ENCODE assay signal across 9 cellular contexts in genomic region chr12:11730299-11731041, GRCh38.
DNase-seq lines count a peak whose midpoint lies in the region; ATAC-seq and TF ChIP-seq lines count a peak whose summit lies in the region.
"Had no signal": no experiment of that assay in that cellular context is flagged by ENCODE, and none has a peak within 500 bp of the region (broad histone marks: within the 10 kb centered on the region; RNA-seq: fewer than 3 reads in every experiment).

No MANE protein-coding gene starts in this region.

- intact Hi-C loops in left lung (cut with DNase I) (no loop called here), dorsolateral prefrontal cortex (cut with DNase I) (no loop called here)

- H3K27ac ChIP-seq in OCI-LY3 (ENCODE audit: low read length) (peak overlapping the region; percentile 94), left lung (peak overlapping the region; percentile 54 to 66), dorsolateral prefrontal cortex (peak overlapping the region in 3 of 59 donors; percentile 4 to 39 (median 17))
- H3K27ac ChIP-seq: cardiac muscle cell had no signal

- TF ChIP-seq CTCF in OCI-LY3 (IDR thresholded peaks at IDR 0.05; ENCODE audit: low read depth, low read length) (no peak), left lung (IDR thresholded peaks at IDR 0.05) (no peak), dorsolateral prefrontal cortex (IDR thresholded peaks at IDR 0.05 in 54 of 56, conservative IDR thresholded peaks at IDR 0.05 in 2 of 56; ENCODE audit: low read depth in 1 of 56, partially characterized antibody in 56 of 56) (no peak)

- H3K9me3 ChIP-seq in OCI-LY3 (ENCODE audit: insufficient read depth, low read length) (no peaks in the 10 kb centered on the region), left lung (no peaks in the 10 kb centered on the region)

- no peak overlapping the region for H2AFZ ChIP-seq in OCI-LY3 (ENCODE audit: low read depth, low read length)

- H3K9ac ChIP-seq in OCI-LY3 (ENCODE audit: low read length), result peak overlapping the region; percentile 92

- peak; percentile 41 for ATAC-seq in GM21717 (IDR thresholded peaks at IDR 0.05; ENCODE audit: unreplicated experiment)
- ATAC-seq in left lung, result peak; percentile 88
- no peak for ATAC-seq in GM21360 (IDR thresholded peaks at IDR 0.05; ENCODE audit: unreplicated experiment)

- peak overlapping the region; percentile 84 for H3K4me2 ChIP-seq in OCI-LY3 (ENCODE audit: low read length)

- H3K27me3 ChIP-seq in OCI-LY3 (ENCODE audit: low read depth, low read length), result no peaks in the 10 kb centered on the region
- no peaks in the 10 kb centered on the region for H3K27me3 ChIP-seq in left lung
- no peaks in the 10 kb centered on the region for H3K27me3 ChIP-seq in dorsolateral prefrontal cortex
- H3K27me3 ChIP-seq: cardiac muscle cell had no signal

- H3K4me3 ChIP-seq in OCI-LY3 (ENCODE audit: low read length), result peak overlapping the region; percentile 67
- H3K4me3 ChIP-seq in left lung, result no peak overlapping the region
- H3K4me3 ChIP-seq in dorsolateral prefrontal cortex, result no peak overlapping the region
- H3K4me3 ChIP-seq: cardiac muscle cell had no signal

- H3K4me1 ChIP-seq in OCI-LY3 (ENCODE audit: low read length) (peaks cover 99% of the 10 kb centered on the region), left lung (peaks cover 1 to 86% of the 10 kb centered on the region in 2 donors)

- peaks cover 7% of the 10 kb centered on the region for H3K36me3 ChIP-seq in OCI-LY3 (replicated peaks; ENCODE audit: low read depth, low read length)
- H3K36me3 ChIP-seq in left lung, result no peaks in the 10 kb centered on the region
- H3K36me3 ChIP-seq: cardiac muscle cell had no signal

- peaks cover 66% of the 10 kb centered on the region for H3K79me2 ChIP-seq in OCI-LY3 (ENCODE audit: low read length)

- H4K20me1 ChIP-seq in OCI-LY3 (ENCODE audit: insufficient read depth, low read length), result no peaks in the 10 kb centered on the region

- DNase-seq in DMS153 (lab: John Stamatoyannopoulos, UW), result peak; percentile 87
- no peak for DNase-seq in left lung
- no peak for DNase-seq in NCI-H2171 (lab: John Stamatoyannopoulos, UW)
- DNase-seq in hippocampal formation (lab: John Stamatoyannopoulos, UW), result no peak
- DNase-seq in dorsolateral prefrontal cortex, result no peak
